Comparison of ENCODE assay signal across 11 cellular contexts in genomic region chr1:60280764-60281278, GRCh38.
DNase-seq lines count a peak whose midpoint lies in the region; ATAC-seq and TF ChIP-seq lines count a peak whose summit lies in the region.
"Had no signal": no experiment of that assay in that cellular context is flagged by ENCODE, and none has a peak within 500 bp of the region (broad histone marks: within the 10 kb centered on the region; RNA-seq: fewer than 3 reads in every experiment).

No MANE protein-coding gene starts in this region.

- H3K4me3 Mint-ChIP-seq in immature natural killer cell: no peak overlapping the region

- H3K9me3 Mint-ChIP-seq in immature natural killer cell: peaks cover 0 to 2% (median 0%) of the 10 kb centered on the region in 6 donors

- H3K27me3 ChIP-seq in Panc1 (ENCODE audit: control insufficient read depth, insufficient read depth, low read length): no peaks in the 10 kb centered on the region
- H3K27me3 ChIP-seq: SJSA1 had no signal

- H3K4me1 ChIP-seq in Panc1 (ENCODE audit: control insufficient read depth, insufficient read depth, low read length): peaks cover 4% of the 10 kb centered on the region

- H3K27me3 Mint-ChIP-seq in immature natural killer cell (ENCODE audit: low read depth in 3 of 3): peaks cover 0 to 3% (median 2%) of the 10 kb centered on the region in 3 donors

- H3K36me3 ChIP-seq in Panc1 (ENCODE audit: control insufficient read depth, insufficient read depth, low read length): no peaks in the 10 kb centered on the region
- H3K36me3 ChIP-seq: SJSA1 had no signal

- POLR2A ChIA-PET in Panc1 (lab: Charles Lee): no interaction called here

- H3K36me3 Mint-ChIP-seq in immature natural killer cell: no peaks in the 10 kb centered on the region

- no TSS peak for BruUV-seq in Panc1 (replicated peaks; lab: Mats Ljungman, UMichigan)

- no peak overlapping the region for H3K27ac ChIP-seq in Panc1 (ENCODE audit: low read length)
- H3K27ac ChIP-seq: SJSA1 had no signal

- peaks cover 9 to 12% of the 10 kb centered on the region in 2 donors for H3K4me1 Mint-ChIP-seq in immature natural killer cell

- DNase-seq in Ammon's horn (ENCODE audit: low spot score): peak; percentile 4
- DNase-seq in Panc1 (ENCODE audit: low read depth, low spot score): no peak
- peak; percentile 69 for DNase-seq in islet precursor cell
- DNase-seq in NCI-H510A (lab: John Stamatoyannopoulos, UW): no peak
- DNase-seq in stimulated activated CD4-positive, alpha-beta T cell treated with anti-CD3 and anti-CD28 coated beads, Interleukin-4, amount 100 ng/mL, for 24 hours: no peak
- no peak for DNase-seq in ecto neural progenitor cell (ENCODE audit: low spot score)
- no peak for DNase-seq in immature natural killer cell
- DNase-seq: GF-D8 had no signal

- ATAC-seq in GM21390 (IDR thresholded peaks at IDR 0.05; ENCODE audit: unreplicated experiment): peak; percentile 22
- ATAC-seq in Panc1: peak; percentile 60
- ATAC-seq: activated CD4-positive, CD25-positive, alpha-beta regulatory T cell treated with anti-CD3 and anti-CD28 coated beads, Interleukin-2, amount 50 U/mL, for 24 hours had no signal

- CTCF ChIA-PET in Panc1 (lab: Charles Lee): interaction anchor here (0.5 to 1.2 kb wide), 4 partner anchors 484 to 1571 kb away, joined by 3 to 6 read pairs (median 6); no protein-coding TSS in a partner anchor

- H3K9me3 ChIP-seq in Panc1 (ENCODE audit: control insufficient read depth, insufficient read depth, low read depth, low read length): no peaks in the 10 kb centered on the region
- H3K9me3 ChIP-seq: SJSA1 had no signal

- intact Hi-C loops in Panc1 (cut with micrococcal nuclease; ENCODE audit: unreplicated experiment): loop anchor here (5.0 kb wide), 1 partner anchor 761 kb away; no protein-coding TSS in a partner anchor

- H3K4me3 ChIP-seq in Panc1 (ENCODE audit: low read depth in 2 of 2, low read length in 2 of 2): no peak overlapping the region
- H3K4me3 ChIP-seq: SJSA1 had no signal

- TF ChIP-seq CTCF in Panc1 (IDR thresholded peaks at IDR 0.05): no peak

- in situ Hi-C loops in Panc1 (cut with HindIII; ENCODE audit: low pct_unique_long_range_greater_than_20kb, low sequenced_read_pairs): no loop called here

- H3K27ac Mint-ChIP-seq in immature natural killer cell: no peak overlapping the region

Comparison
In these comparisons a context has a peak if more than half of its experiments do, and no peak if none do; other contexts are left out.
1. DNase-seq: peak in Ammon's horn (single experiment) and islet precursor cell (single experiment); none in Panc1 (single experiment), NCI-H510A (single experiment), stimulated activated CD4-positive, alpha-beta T cell treated with anti-CD3 and anti-CD28 coated beads, Interleukin-4, amount 100 ng/mL, for 24 hours (single experiment), ecto neural progenitor cell (single experiment) and immature natural killer cell (0 of 3).